16 cellular contexts compared by ENCODE assay signal in the genomic region with DNA sequence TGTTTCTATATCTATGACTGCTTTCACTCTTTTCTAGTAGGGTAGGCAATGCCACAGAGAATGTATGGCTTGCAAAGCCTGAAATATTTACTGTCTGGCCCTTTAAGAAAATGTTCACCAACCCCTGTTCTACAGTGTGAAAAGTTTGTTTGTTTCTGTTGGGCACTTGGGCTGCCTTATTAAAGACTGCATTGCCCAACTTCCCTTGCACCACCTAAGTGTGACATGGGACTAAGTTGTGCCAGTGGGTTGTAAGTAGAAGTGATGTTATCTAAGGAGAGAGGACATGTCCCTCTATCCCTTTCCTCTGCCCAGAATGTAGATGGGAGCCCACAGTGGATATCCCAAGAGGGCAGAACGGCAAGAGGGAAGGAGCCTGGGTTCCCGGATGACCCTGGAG.
DNase-seq lines count a peak whose midpoint lies in the region; ATAC-seq and TF ChIP-seq lines count a peak whose summit lies in the region.
"Had no signal": no experiment of that assay in that cellular context is flagged by ENCODE, and none has a peak within 500 bp of the region (broad histone marks: within the 10 kb centered on the region; RNA-seq: fewer than 3 reads in every experiment).

No MANE protein-coding gene starts in this region.

- intact Hi-C loops in left ventricle myocardium inferior (cut with micrococcal nuclease), result no loop called here
- intact Hi-C loops in Right ventricle myocardium superior (cut with DNase I), result no loop called here
- intact Hi-C loops in vagina (cut with DNase I), result no loop called here

- DNase-seq in left ventricle myocardium inferior, result no peak
- DNase-seq in Right ventricle myocardium superior, result no peak
- DNase-seq in cerebellar cortex (ENCODE audit: low spot score), result peak; percentile 40
- DNase-seq in vagina (ENCODE audit: extremely low spot score in 2 of 2), result no peak
- no peak for DNase-seq in NCI-H2081 (lab: John Stamatoyannopoulos, UW)
- DNase-seq in cerebellar nuclear complex (lab: John Stamatoyannopoulos, UW), result no peak
- DNase-seq: activated CD8-positive, alpha-beta memory T cell treated with anti-CD3 and anti-CD28 coated beads for 24 hours; activated gamma-delta T cell; KBM-7; NCI-H1694 treated with DMSO at 0.1 percent for 48 hours; NCI-H526 treated with DMSO at 0.1 percent for 48 hours; nephron progenitor cell; SHP77 treated with DMSO at 0.1 percent for 48 hours; stimulated activated naive CD4-positive, alpha-beta T cell treated with Interleukin-2 at 50 U/mL for 16 hours had no signal

- H3K4me3 ChIP-seq in left ventricle myocardium inferior, result no peak overlapping the region
- no peak overlapping the region for H3K4me3 ChIP-seq in vagina

- H3K27me3 ChIP-seq in left ventricle myocardium inferior (ENCODE audit: low read depth) (no peaks in the 10 kb centered on the region), vagina (no peaks in the 10 kb centered on the region)

- ATAC-seq in Right ventricle myocardium superior (ENCODE audit: poor library complexity), result no peak
- no peak for ATAC-seq in GM18907 (IDR thresholded peaks at IDR 0.05; ENCODE audit: unreplicated experiment)

- H3K9me3 Mint-ChIP-seq in nephron, result no peaks in the 10 kb centered on the region
- H3K9me3 Mint-ChIP-seq: nephron progenitor cell had no signal

- H3K4me3 Mint-ChIP-seq in nephron, result peak overlapping the region in 1 of 3 experiments; percentile 23

- peaks cover 36% of the 10 kb centered on the region for H3K4me1 Mint-ChIP-seq in nephron

- H3K36me3 ChIP-seq in left ventricle myocardium inferior, result no peaks in the 10 kb centered on the region
- H3K36me3 ChIP-seq in vagina, result no peaks in the 10 kb centered on the region

- TF ChIP-seq POLR2A in vagina (IDR thresholded peaks at IDR 0.05), result no peak

- H3K36me3 Mint-ChIP-seq in nephron (ENCODE audit: low read depth), result no peaks in the 10 kb centered on the region

- peak overlapping the region; percentile 58 to 95 (median 66) for H3K27ac Mint-ChIP-seq in nephron
- H3K27ac Mint-ChIP-seq: nephron progenitor cell had no signal

- H3K27ac ChIP-seq in left ventricle myocardium inferior (replicated peaks) (peak overlapping the region; percentile 97), vagina (peak overlapping the region; percentile 89)

- H3K9me3 ChIP-seq in left ventricle myocardium inferior (replicated peaks) (peaks cover 5% of the 10 kb centered on the region), vagina (no peaks in the 10 kb centered on the region)

- peaks cover 22% of the 10 kb centered on the region for H3K27me3 Mint-ChIP-seq in nephron (ENCODE audit: low read depth)

- H3K4me1 ChIP-seq in left ventricle myocardium inferior, result peaks cover 43% of the 10 kb centered on the region
- peaks cover 42% of the 10 kb centered on the region for H3K4me1 ChIP-seq in vagina

- no peak for TF ChIP-seq CTCF in left ventricle myocardium inferior (IDR thresholded peaks at IDR 0.05; ENCODE audit: borderline replicate concordance)
- TF ChIP-seq CTCF in nephron (IDR thresholded peaks at IDR 0.05; ENCODE audit: unreplicated experiment in 3 of 3), result no peak
- no peak for TF ChIP-seq CTCF in vagina (IDR thresholded peaks at IDR 0.05)
